Comparison of ENCODE assay signal across 8 cellular contexts in the genomic region with DNA sequence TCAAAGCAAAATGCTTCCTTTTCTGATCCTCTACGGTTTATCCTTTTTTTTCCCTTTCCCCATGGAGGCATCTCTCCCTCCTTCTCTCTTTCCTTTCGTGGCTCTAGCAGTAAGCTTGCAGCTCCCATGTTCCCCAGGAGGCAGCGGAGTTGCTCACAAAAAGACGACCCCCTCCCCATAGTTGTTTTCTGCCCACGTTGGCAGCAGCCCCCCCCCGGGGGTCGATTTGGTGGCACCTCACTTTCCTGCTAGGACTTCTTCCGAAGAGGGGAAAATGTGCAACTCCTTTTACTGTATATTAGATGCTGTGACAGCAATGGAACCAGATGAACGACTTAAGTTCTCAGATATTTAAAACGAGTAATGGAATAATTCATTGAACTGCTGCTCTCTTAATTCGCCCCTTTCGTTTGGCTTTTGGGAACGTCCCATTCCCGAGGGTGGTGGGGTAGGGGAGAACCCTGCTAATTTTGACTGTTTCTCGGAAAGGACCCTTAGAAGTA. TPM values are rescaled to one million over a fixed set of nuclear protein-coding genes. Genes with fewer than 3 reads are reported as not detected.
DNase-seq lines count a peak whose midpoint lies in the region; ATAC-seq and TF ChIP-seq lines count a peak whose summit lies in the region.

No MANE protein-coding gene starts in this region.

- peaks cover 11% of the 10 kb centered on the region for H3K4me1 ChIP-seq in OCI-LY7 (ENCODE audit: insufficient read depth, low read length, poor library complexity, severe bottlenecking)
- peaks cover 0 to 14% (median 0%) of the 10 kb centered on the region in 4 donors for H3K4me1 ChIP-seq in right lobe of liver
- H3K4me1 ChIP-seq in suprapubic skin: peaks cover 38% of the 10 kb centered on the region

- H3K79me2 ChIP-seq in OCI-LY7 (ENCODE audit: insufficient read depth, low read depth, low read length): peaks cover 54% of the 10 kb centered on the region

- intact Hi-C loops in OCI-LY7 (cut with micrococcal nuclease; ENCODE audit: unreplicated experiment): loop anchor here (10.0 kb wide), 1 partner anchor 1322 kb away; the partner anchor contains the start of gene LSM8
- intact Hi-C loops in right lobe of liver (cut with DNase I): no loop called here

- no peaks in the 10 kb centered on the region for H3K9me2 ChIP-seq in OCI-LY7 (ENCODE audit: insufficient read depth, low read length)

- POLR2A ChIA-PET in OCI-LY7 (lab: Charles Lee): no interaction called here

- TF ChIP-seq CTCF in OCI-LY7 (conservative IDR thresholded peaks at IDR 0.05; ENCODE audit: low read length) (peak; percentile 25; the same call in 1 of the 2 replicates), right lobe of liver (IDR thresholded peaks at IDR 0.05) (no peak), suprapubic skin (IDR thresholded peaks at IDR 0.05) (no peak)

- peak overlapping the region; percentile 94 for H3K4me2 ChIP-seq in OCI-LY7 (ENCODE audit: low read length)

- CTCF ChIA-PET in OCI-LY7 (lab: Charles Lee; ENCODE audit: unreplicated experiment): interaction anchor here (0.6 kb wide), 3 partner anchors 11 to 1471 kb away, joined by 3 read pairs; no protein-coding TSS in a partner anchor

- 1% methylated on average over 15 of the region's 15 CpGs for WGBS in right lobe of liver (ENCODE audit: insufficient coverage, low coverage, low lambda C conversion rate, missing lambda C conversion rate)
- under 1% methylated on average over 15 of the region's 15 CpGs for WGBS in suprapubic skin

- peaks cover 16% of the 10 kb centered on the region for H4K20me1 ChIP-seq in OCI-LY7 (ENCODE audit: insufficient read depth, low read length)

- peak overlapping the region; percentile 61; the same call in 1 of the 2 replicates for H2AFZ ChIP-seq in OCI-LY7 (ENCODE audit: low read length)

- H3K9me3 ChIP-seq in OCI-LY7 (ENCODE audit: low read length) (no peaks in the 10 kb centered on the region), right lobe of liver (no peaks in the 10 kb centered on the region), suprapubic skin (no peaks in the 10 kb centered on the region)

- H3K27ac ChIP-seq in OCI-LY7 (ENCODE audit: low read depth, low read length, poor library complexity, severe bottlenecking): peak overlapping the region; percentile 58
- H3K27ac ChIP-seq in cingulate gyrus (ENCODE audit: low read depth, low read length): peak overlapping the region; percentile 92
- peak overlapping the region; percentile 97 to 98 (median 97) for H3K27ac ChIP-seq in right lobe of liver
- peak overlapping the region; percentile 99 for H3K27ac ChIP-seq in suprapubic skin

- H3K4me3 ChIP-seq in OCI-LY7 (ENCODE audit: low read depth, low read length, poor library complexity, severe bottlenecking) (peak overlapping the region; percentile 99), right lobe of liver (peak overlapping the region; percentile 85 to 90 (median 88)), suprapubic skin (peak overlapping the region; percentile 92)

- no peaks in the 10 kb centered on the region for H3K36me3 ChIP-seq in OCI-LY7 (ENCODE audit: insufficient read depth, low read length)
- H3K36me3 ChIP-seq in right lobe of liver: no peaks in the 10 kb centered on the region
- no peaks in the 10 kb centered on the region for H3K36me3 ChIP-seq in suprapubic skin

- no peaks in the 10 kb centered on the region for H3K27me3 ChIP-seq in right lobe of liver
- no peaks in the 10 kb centered on the region for H3K27me3 ChIP-seq in suprapubic skin

- BruUV-seq in OCI-LY7 (replicated peaks; lab: Mats Ljungman, UMichigan): no TSS peak

- TF ChIP-seq EP300 in suprapubic skin (IDR thresholded peaks at IDR 0.05): no peak

- ATAC-seq in HG02852 (IDR thresholded peaks at IDR 0.05; ENCODE audit: unreplicated experiment) (peak; percentile 0), right lobe of liver (peak in 2 of 4 donors; percentile 1 to 10)

- DNase-seq in NK-92 treated with Interleukin-12 subunit alpha and Interleukin-12 subunit beta, amount 100 ng/mL, for 24 hours (lab: John Stamatoyannopoulos, UW): peak; percentile 9
- no peak for DNase-seq in NK-92 (lab: John Stamatoyannopoulos, UW; ENCODE audit: unreplicated experiment)
- peak; percentile 23 for DNase-seq in OCI-LY7 (ENCODE audit: low spot score)
- DNase-seq in right lobe of liver: peak; percentile 26 to 60 (median 53)
- no peak for DNase-seq in suprapubic skin (ENCODE audit: low spot score in 2 of 2)
- DNase-seq in NOMO-1 (lab: John Stamatoyannopoulos, UW; ENCODE audit: unreplicated experiment in 2 of 2): no peak

- TF ChIP-seq POLR2A in right lobe of liver (IDR thresholded peaks at IDR 0.05) (no peak), suprapubic skin (IDR thresholded peaks at IDR 0.05) (no peak)

RNA-seq across cellular contexts. Expression of gene CAPZA2, which starts 0.8 kb away (rescaled TPM):
- 42.1 and 53.3 TPM in 2 replicates for total RNA-seq in OCI-LY7 (2014; rRNA removed; shearing (Covaris generic))
- total RNA-seq in OCI-LY7 (2022) (96.2 and 103 TPM in 2 replicates), right lobe of liver (100 to 1,000 TPM in 3 of 6 experiments, 10 to 100 TPM in 3; 48.8 to 114 (median 89.8) TPM), suprapubic skin (10 to 100 TPM; 53.7 to 64.9 (median 59.6) TPM)

Comparison
In these comparisons a context has a peak if more than half of its experiments do, and no peak if none do; other contexts are left out.
1. DNase-seq: peak in NK-92 treated with Interleukin-12 subunit alpha and Interleukin-12 subunit beta, amount 100 ng/mL, for 24 hours (single experiment), OCI-LY7 (single experiment) and right lobe of liver (3 of 3); none in NK-92 (single experiment), suprapubic skin (0 of 2) and NOMO-1 (0 of 2).
2. Peak in every context shown above with its lines, with median percentiles within 50 percentile points of each other: H3K27ac ChIP-seq and H3K4me3 ChIP-seq.